ENCODE assay signal across 31 cellular contexts in genomic region chr16:89197033-89197632, GRCh38. TPM values are rescaled to one million over a fixed set of nuclear protein-coding genes. Genes with fewer than 3 reads are reported as not detected.
"Had no signal": no experiment of that assay in that cellular context is flagged by ENCODE, and none has a peak within 500 bp of the region (broad histone marks: within the 10 kb centered on the region; RNA-seq: fewer than 3 reads in every experiment).

No MANE protein-coding gene starts in this region.

- H3K4me3 Mint-ChIP-seq: activated CD4-positive, alpha-beta T cell treated with anti-CD3 and anti-CD28 coated beads for 36 hours; activated naive CD4-positive, alpha-beta T cell treated with anti-CD3 and anti-CD28 coated beads for 36 hours; activated naive CD8-positive, alpha-beta T cell treated with anti-CD3 and anti-CD28 coated beads for 36 hours; nephron had no signal

- H3K27me3 ChIP-seq: ovary had no signal

- H3K27ac Mint-ChIP-seq: activated CD4-positive, alpha-beta T cell treated with anti-CD3 and anti-CD28 coated beads for 36 hours; activated naive CD4-positive, alpha-beta T cell treated with anti-CD3 and anti-CD28 coated beads for 36 hours; activated naive CD8-positive, alpha-beta T cell treated with anti-CD3 and anti-CD28 coated beads for 36 hours; nephron had no signal

- H3K4me3 ChIP-seq: adrenal gland, body of pancreas, coronary artery, dorsolateral prefrontal cortex, gastroesophageal sphincter, heart left ventricle, left lung, mucosa of descending colon, ovary, prostate gland, tibial nerve had no signal

- H3K4me1 ChIP-seq: prostate gland had no signal

- H3K36me3 ChIP-seq: adrenal gland, gastroesophageal sphincter, heart left ventricle, neutrophil, ovary, prostate gland, tibial nerve had no signal

- H3K9me3 Mint-ChIP-seq: activated naive CD4-positive, alpha-beta T cell treated with anti-CD3 and anti-CD28 coated beads for 36 hours; activated naive CD8-positive, alpha-beta T cell treated with anti-CD3 and anti-CD28 coated beads for 36 hours; nephron had no signal

- ATAC-seq: activated CD4-positive, alpha-beta T cell treated with anti-CD3 and anti-CD28 coated beads for 36 hours; body of pancreas; gastroesophageal sphincter; heart left ventricle; left lung; mucosa of descending colon had no signal

- H3K27ac ChIP-seq: adrenal gland, body of pancreas, coronary artery, gastroesophageal sphincter, heart left ventricle, left lung, neutrophil, ovary, prostate gland, tibial nerve had no signal

- H3K9me3 ChIP-seq: adrenal gland, body of pancreas, gastroesophageal sphincter, heart left ventricle, left lung, mucosa of descending colon, neutrophil, ovary, prostate gland, tibial nerve had no signal

- H3K36me3 Mint-ChIP-seq: activated naive CD8-positive, alpha-beta T cell treated with anti-CD3 and anti-CD28 coated beads for 36 hours had no signal

- H3K4me1 Mint-ChIP-seq: activated naive CD8-positive, alpha-beta T cell treated with anti-CD3 and anti-CD28 coated beads for 36 hours; nephron had no signal

- DNase-seq: activated CD4-positive, alpha-beta T cell treated with anti-CD3 and anti-CD28 coated beads for 36 hours; activated CD4-positive, alpha-beta T cell treated with anti-CD3 and anti-CD28 coated beads, Interleukin-2, amount 50 U/mL, for 48 hours; activated CD4-positive, CD25-positive, alpha-beta regulatory T cell; activated CD8-positive, alpha-beta memory T cell treated with anti-CD3 and anti-CD28 coated beads for 24 hours; activated effector memory CD4-positive, alpha-beta T cell treated with anti-CD3 and anti-CD28 coated beads, Interleukin-2, amount 50 U/mL, for 16 hours; activated naive CD4-positive, alpha-beta T cell treated with anti-CD3 and anti-CD28 coated beads for 36 hours; activated naive CD8-positive, alpha-beta T cell treated with anti-CD3 and anti-CD28 coated beads for 36 hours; adrenal gland; body of pancreas; cerebellar nuclear complex; effector memory CD4-positive, alpha-beta T cell; erythroblast; stimulated activated CD4-positive, alpha-beta T cell treated with anti-CD3 and anti-CD28 coated beads, Interleukin-2, amount 100 ng/mL, for 48 hours; stimulated activated naive CD4-positive, alpha-beta T cell treated with Interleukin-2 at 50 U/mL for 16 hours had no signal

RNA-seq across cellular contexts. Expression of gene SLC22A31, which starts 3.2 kb away (rescaled TPM):
- total RNA-seq: activated naive CD8-positive, alpha-beta T cell treated with anti-CD3 and anti-CD28 coated beads for 36 hours; gastroesophageal sphincter; heart left ventricle; lung microvascular endothelial cell; myocyte; temporal lobe; urinary bladder had no signal

RNA-seq across cellular contexts. Expression of gene CDH15, which starts 25.6 kb away (rescaled TPM):
- total RNA-seq: activated CD4-positive, alpha-beta T cell treated with anti-CD3 and anti-CD28 coated beads for 36 hours; activated naive CD4-positive, alpha-beta T cell treated with anti-CD3 and anti-CD28 coated beads for 36 hours; activated naive CD8-positive, alpha-beta T cell treated with anti-CD3 and anti-CD28 coated beads for 36 hours; mesenteric fat pad; mucosa of descending colon; T-helper 1 cell treated with Interleukin-12 subunit alpha and Interleukin-12 subunit beta and Interleukin-4 antibody, amounts not matched to agents 30 ng/mL and 1 ng/mL, for 36 hours had no signal
